ENCODE assay signal across 13 cellular contexts in the genomic region with DNA sequence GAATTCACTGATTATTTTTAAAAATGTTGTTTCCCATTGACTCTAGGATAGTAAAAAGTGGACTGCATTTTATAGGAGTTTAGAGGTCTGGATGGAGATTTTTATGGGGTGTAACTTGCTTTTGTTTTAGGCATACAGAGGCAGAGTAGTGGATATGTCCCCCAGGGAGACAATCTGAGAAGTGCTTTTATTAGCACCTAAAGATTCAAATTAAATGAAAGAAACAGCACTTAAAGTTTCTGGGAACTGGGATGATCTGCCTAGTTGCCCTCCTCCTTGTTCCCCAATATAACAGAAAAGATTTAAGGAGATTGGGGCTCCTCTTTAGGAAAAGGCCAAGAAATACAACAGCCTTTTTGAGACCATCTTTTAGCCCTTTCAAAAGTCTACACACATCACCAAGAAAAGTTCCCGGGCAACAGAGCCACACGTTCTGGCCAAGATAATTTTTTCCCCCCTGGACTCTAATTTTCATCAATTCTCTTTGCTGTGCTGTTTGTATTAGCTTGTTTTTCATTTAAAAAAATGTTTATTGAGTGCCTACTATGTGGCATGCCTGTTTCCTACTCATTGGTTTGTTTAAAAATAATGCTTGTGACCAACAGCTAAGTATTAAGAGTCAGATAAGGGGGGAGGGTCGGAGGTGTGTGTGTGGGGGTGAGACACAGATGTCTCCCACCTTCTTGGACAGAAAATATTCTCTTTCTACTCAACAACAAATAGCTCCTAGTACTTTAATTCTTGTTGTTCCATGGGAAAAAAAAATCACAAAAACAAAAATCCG. TPM values are rescaled to one million over a fixed set of nuclear protein-coding genes. Genes with fewer than 3 reads are reported as not detected.
DNase-seq lines count a peak whose midpoint lies in the region.
"Had no signal": no experiment of that assay in that cellular context is flagged by ENCODE, and none has a peak within 500 bp of the region (broad histone marks: within the 10 kb centered on the region; RNA-seq: fewer than 3 reads in every experiment).

No MANE protein-coding gene starts in this region.

- 0% methylated on average over 3 to 4 of the region's 4 CpGs for WGBS in ectodermal cell, 2 experiments

- H3K36me3 ChIP-seq in ectodermal cell (ENCODE audit: control insufficient read depth, insufficient read depth, low read length) (no peaks in the 10 kb centered on the region), neuron (ENCODE audit: insufficient read depth, low read length) (no peaks in the 10 kb centered on the region)

- H3K4me3 ChIP-seq in GM08714 (ENCODE audit: low read length) = peak overlapping the region; percentile 7; the same call in 1 of the 2 replicates
- H3K4me3 ChIP-seq in ectodermal cell (ENCODE audit: insufficient read depth, low read depth, low read length) = peak overlapping the region; percentile 98
- peak overlapping the region; percentile 66 for H3K4me3 ChIP-seq in neuron (ENCODE audit: low read length)

- H3K9me3 ChIP-seq in ectodermal cell (ENCODE audit: control insufficient read depth, low read length) (no peaks in the 10 kb centered on the region), neuron (ENCODE audit: low read length) (no peaks in the 10 kb centered on the region)

- in situ Hi-C loops in KBM-7 (cut with MboI; ENCODE audit: low pct_unique_long_range_greater_than_20kb, low sequenced_read_pairs) = no loop called here

- peak; percentile 30 for DNase-seq in KBM-7
- no peak for DNase-seq in DMS53 (lab: John Stamatoyannopoulos, UW)
- DNase-seq in ureter (ENCODE audit: low spot score) = no peak
- no peak for DNase-seq in SW480 (ENCODE audit: low spot score)
- DNase-seq: activated T-cell treated with anti-CD3 and anti-CD28 coated beads, Interleukin-2, amount 50 U/mL, for 24 hours; DMS 273 treated with DMSO at 0.1 percent for 48 hours; left ventricle myocardium superior; MM.1S had no signal

- no peaks in the 10 kb centered on the region for H3K27me3 ChIP-seq in ectodermal cell (ENCODE audit: control insufficient read depth, insufficient read depth, low read length, poor library complexity, severe bottlenecking)
- H3K27me3 ChIP-seq in neuron (ENCODE audit: insufficient read depth, low read length) = no peaks in the 10 kb centered on the region

- H2AFZ ChIP-seq in neuron (ENCODE audit: low read depth, low read length) = no peak overlapping the region

- peak overlapping the region; percentile 99 for H3K27ac ChIP-seq in ectodermal cell (ENCODE audit: insufficient read depth, low read depth, low read length, poor library complexity, severe bottlenecking)

- H3K4me1 ChIP-seq in ectodermal cell (ENCODE audit: control insufficient read depth, insufficient read depth, low read length) = peaks cover 35% of the 10 kb centered on the region
- peaks cover 33% of the 10 kb centered on the region for H3K4me1 ChIP-seq in neuron (ENCODE audit: insufficient read depth, low read length)

RNA-seq across cellular contexts. Expression of a gene that starts 2.4 kb away (rescaled TPM):
- polyA plus RNA-seq in ectodermal cell (2013, experiment 1 of 4) = 165 TPM
- polyA plus RNA-seq in ectodermal cell (2013, experiment 2 of 4) = 198 TPM
- 127 TPM for polyA plus RNA-seq in ectodermal cell (2013, experiment 3 of 4)
- polyA plus RNA-seq in ectodermal cell (2013, experiment 4 of 4) = 141 TPM
- total RNA-seq in ureter = not detected
- total RNA-seq: left ventricle myocardium superior had no signal

RNA-seq across cellular contexts. Expression of a gene that starts 26.3 kb away (rescaled TPM):
- polyA plus RNA-seq in ectodermal cell (2013, experiment 1 of 4) = not detected
- 0.30 TPM for polyA plus RNA-seq in ectodermal cell (2013, experiment 2 of 4)
- not detected for polyA plus RNA-seq in ectodermal cell (2013, experiment 3 of 4)
- not detected for polyA plus RNA-seq in ectodermal cell (2013, experiment 4 of 4)
- total RNA-seq in ureter = not detected
- total RNA-seq: left ventricle myocardium superior; skeletal muscle tissue; T-helper 1 cell treated with Interleukin-12 subunit alpha and Interleukin-12 subunit beta and Interleukin-4 antibody, amounts not matched to agents 30 ng/mL and 1 ng/mL, for 36 hours had no signal

RNA-seq across cellular contexts. Expression of a gene that starts 50.1 kb away (rescaled TPM):
- polyA plus RNA-seq in ectodermal cell (2013, experiment 1 of 4) = 116 TPM
- 117 TPM for polyA plus RNA-seq in ectodermal cell (2013, experiment 2 of 4)
- polyA plus RNA-seq in ectodermal cell (2013, experiment 3 of 4) = 96.5 TPM
- polyA plus RNA-seq in ectodermal cell (2013, experiment 4 of 4) = 98.8 TPM
- 76.0 TPM for total RNA-seq in ureter

Comparison
In these comparisons a context has a peak if more than half of its experiments do, and no peak if none do; other contexts are left out.
1. H3K4me3 ChIP-seq: peak in every context shown above with its lines; median percentile 98 in ectodermal cell; 66 in neuron; 7 in GM08714.